In genomic region chr16:20821682-20822081, GRCh38 we compare ENCODE assay signal across 1 cellular context.
TF ChIP-seq lines count a peak whose summit lies in the region.

No MANE protein-coding gene starts in this region.

TF ChIP-seq in SK-N-SH, 30 proteins besides CTCF, POLR2A, EP300 and RAD21 (continued from another document):
- no peak for TF ChIP-seq TAF1 (IDR thresholded peaks at IDR 0.05; ENCODE audit: borderline replicate concordance, low read depth, low read length)
- no peak for TF ChIP-seq RFX5 (IDR thresholded peaks at IDR 0.05; ENCODE audit: low read length)
- TF ChIP-seq NRF1 (IDR thresholded peaks at IDR 0.05; ENCODE audit: low read depth, low read length), result no peak
- TF ChIP-seq NFIC (IDR thresholded peaks at IDR 0.05; ENCODE audit: borderline replicate concordance), result no peak
- TF ChIP-seq, protein P1, sequence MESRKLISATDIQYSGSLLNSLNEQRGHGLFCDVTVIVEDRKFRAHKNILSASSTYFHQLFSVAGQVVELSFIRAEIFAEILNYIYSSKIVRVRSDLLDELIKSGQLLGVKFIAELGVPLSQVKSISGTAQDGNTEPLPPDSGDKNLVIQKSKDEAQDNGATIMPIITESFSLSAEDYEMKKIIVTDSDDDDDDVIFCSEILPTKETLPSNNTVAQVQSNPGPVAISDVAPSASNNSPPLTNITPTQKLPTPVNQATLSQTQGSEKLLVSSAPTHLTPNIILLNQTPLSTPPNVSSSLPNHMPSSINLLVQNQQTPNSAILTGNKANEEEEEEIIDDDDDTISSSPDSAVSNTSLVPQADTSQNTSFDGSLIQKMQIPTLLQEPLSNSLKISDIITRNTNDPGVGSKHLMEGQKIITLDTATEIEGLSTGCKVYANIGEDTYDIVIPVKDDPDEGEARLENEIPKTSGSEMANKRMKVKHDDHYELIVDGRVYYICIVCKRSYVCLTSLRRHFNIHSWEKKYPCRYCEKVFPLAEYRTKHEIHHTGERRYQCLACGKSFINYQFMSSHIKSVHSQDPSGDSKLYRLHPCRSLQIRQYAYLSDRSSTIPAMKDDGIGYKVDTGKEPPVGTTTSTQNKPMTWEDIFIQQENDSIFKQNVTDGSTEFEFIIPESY (IDR thresholded peaks at IDR 0.05; ENCODE audit: borderline replicate concordance, low read depth), result no peak
- TF ChIP-seq RCOR1 (IDR thresholded peaks at IDR 0.05; ENCODE audit: low read length), result no peak
- no peak for TF ChIP-seq RXRA (IDR thresholded peaks at IDR 0.05; ENCODE audit: borderline replicate concordance, low read depth)
- no peak for TF ChIP-seq SMC3 (IDR thresholded peaks at IDR 0.05; ENCODE audit: low read depth, low read length)
- TF ChIP-seq, protein P2, sequence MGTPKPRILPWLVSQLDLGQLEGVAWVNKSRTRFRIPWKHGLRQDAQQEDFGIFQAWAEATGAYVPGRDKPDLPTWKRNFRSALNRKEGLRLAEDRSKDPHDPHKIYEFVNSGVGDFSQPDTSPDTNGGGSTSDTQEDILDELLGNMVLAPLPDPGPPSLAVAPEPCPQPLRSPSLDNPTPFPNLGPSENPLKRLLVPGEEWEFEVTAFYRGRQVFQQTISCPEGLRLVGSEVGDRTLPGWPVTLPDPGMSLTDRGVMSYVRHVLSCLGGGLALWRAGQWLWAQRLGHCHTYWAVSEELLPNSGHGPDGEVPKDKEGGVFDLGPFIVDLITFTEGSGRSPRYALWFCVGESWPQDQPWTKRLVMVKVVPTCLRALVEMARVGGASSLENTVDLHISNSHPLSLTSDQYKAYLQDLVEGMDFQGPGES (IDR thresholded peaks at IDR 0.05; ENCODE audit: low read depth, low read length), result no peak
- TF ChIP-seq SIN3A (IDR thresholded peaks at IDR 0.05; ENCODE audit: borderline replicate concordance, low read depth, low read length), result no peak
- no peak for TF ChIP-seq FOXM1 (IDR thresholded peaks at IDR 0.05; ENCODE audit: low read depth)
- TF ChIP-seq, protein P3, sequence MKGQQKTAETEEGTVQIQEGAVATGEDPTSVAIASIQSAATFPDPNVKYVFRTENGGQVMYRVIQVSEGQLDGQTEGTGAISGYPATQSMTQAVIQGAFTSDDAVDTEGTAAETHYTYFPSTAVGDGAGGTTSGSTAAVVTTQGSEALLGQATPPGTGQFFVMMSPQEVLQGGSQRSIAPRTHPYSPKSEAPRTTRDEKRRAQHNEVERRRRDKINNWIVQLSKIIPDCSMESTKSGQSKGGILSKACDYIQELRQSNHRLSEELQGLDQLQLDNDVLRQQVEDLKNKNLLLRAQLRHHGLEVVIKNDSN (IDR thresholded peaks at IDR 0.05; ENCODE audit: borderline replicate concordance, low read depth), result no peak
- no peak for TF ChIP-seq JUND (IDR thresholded peaks at IDR 0.05)
